In genomic region chr6:434051-434705, GRCh38 we compare ENCODE assay signal across 1 cellular context.
TF ChIP-seq lines count a peak whose summit lies in the region.

No MANE protein-coding gene starts in this region.

TF ChIP-seq in GM12878, 131 proteins besides CTCF, POLR2A, EP300 and RAD21:
- 0 out of 2 replicates have a peak, but pooled peaks have one; percentile 60 for TF ChIP-seq LARP7 (IDR thresholded peaks at IDR 0.05)
- no peak for TF ChIP-seq MEF2B (IDR thresholded peaks at IDR 0.05; ENCODE audit: partially characterized antibody, poor library complexity, severe bottlenecking)
TF ChIP-seq in GM12878: peak in this region for 1.
